ENCODE assay signal across 8 cellular contexts in the genomic region with DNA sequence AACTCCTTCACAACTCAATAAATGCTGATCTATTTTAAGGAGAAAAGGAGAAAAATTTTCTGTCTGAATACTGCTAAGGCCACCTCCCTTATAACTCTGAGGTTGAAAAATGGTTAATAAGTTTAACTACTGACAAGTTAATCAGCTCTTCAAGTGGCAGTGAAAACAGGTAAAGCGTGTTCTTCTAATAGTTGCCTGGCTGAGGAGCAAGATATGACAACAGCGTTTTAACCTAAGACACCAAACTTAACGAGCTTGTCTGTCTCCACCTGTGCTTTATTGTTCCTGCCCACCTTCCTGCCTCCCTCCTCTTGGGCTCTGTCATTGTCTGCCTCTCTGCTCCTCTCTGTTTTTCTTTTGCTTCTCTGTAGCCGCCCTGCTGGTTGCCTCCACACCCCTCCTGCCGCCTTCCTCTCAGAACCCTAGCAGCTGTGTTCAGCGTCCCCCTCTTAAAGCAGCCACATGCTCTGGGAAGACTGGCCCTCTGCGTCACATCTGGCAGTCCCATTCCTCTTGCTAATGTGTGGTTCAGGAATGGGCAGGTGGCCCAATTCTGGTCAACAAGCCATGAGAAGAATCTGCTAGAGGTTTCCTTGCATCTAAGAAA. TPM values are rescaled to one million over a fixed set of nuclear protein-coding genes. Genes with fewer than 3 reads are reported as not detected.
DNase-seq lines count a peak whose midpoint lies in the region; ATAC-seq, FAIRE-seq and TF ChIP-seq lines count a peak whose summit lies in the region.
"Had no signal": no experiment of that assay in that cellular context is flagged by ENCODE, and none has a peak within 500 bp of the region (broad histone marks: within the 10 kb centered on the region; RNA-seq: fewer than 3 reads in every experiment).

No MANE protein-coding gene starts in this region.

- no peak overlapping the region for H3K27ac ChIP-seq in kidney (ENCODE audit: low read depth in 2 of 2, low read length in 2 of 2)

- peak; percentile 8 for ATAC-seq in HG02885 (IDR thresholded peaks at IDR 0.05; ENCODE audit: poor library complexity, unreplicated experiment)
- no peak for ATAC-seq in effector memory CD8-positive, alpha-beta T cell (replicated peaks)
- no peak for ATAC-seq in GM19023 (IDR thresholded peaks at IDR 0.05; ENCODE audit: unreplicated experiment)

- H3K27ac Mint-ChIP-seq in effector memory CD8-positive, alpha-beta T cell: peak overlapping the region; percentile 96 to 99

- no peaks in the 10 kb centered on the region for H3K36me3 ChIP-seq in kidney (ENCODE audit: control insufficient read depth in 1 of 2, insufficient read depth in 2 of 2, low read length in 2 of 2)

- peak overlapping the region; percentile 56 to 73 for H3K4me3 Mint-ChIP-seq in effector memory CD8-positive, alpha-beta T cell

- DNase-seq in T-helper 9 cell (peak; percentile 24), kidney (no peak), GM12891 (ENCODE audit: insufficient read length, low spot score) (no peak)
- peak in 1 of 3 experiments; percentile 18 for DNase-seq in effector memory CD8-positive, alpha-beta T cell
- peak; percentile 17 to 73 (median 47) for DNase-seq in stimulated activated naive CD4-positive, alpha-beta T cell (lab: John Stamatoyannopoulos, UW)
- DNase-seq: NCI-H146 had no signal

- H3K4me1 ChIP-seq in kidney (ENCODE audit: control insufficient read depth in 1 of 2, insufficient read depth in 1 of 2, low read depth in 1 of 2, low read length in 2 of 2): peaks cover 0 to 4% of the 10 kb centered on the region in 2 donors

- H3K36me3 Mint-ChIP-seq in effector memory CD8-positive, alpha-beta T cell (ENCODE audit: insufficient read depth): peaks cover 5% of the 10 kb centered on the region

- no peak for TF ChIP-seq CTCF in kidney (IDR thresholded peaks at IDR 0.05; ENCODE audit: borderline replicate concordance, extremely low read depth, insufficient read depth)

- intact Hi-C loops in kidney (cut with DNase I): no loop called here

- no peak overlapping the region for H3K4me3 ChIP-seq in kidney (ENCODE audit: low read length in 2 of 2)

- peaks cover 38 to 52% of the 10 kb centered on the region in 2 donors for H3K4me1 Mint-ChIP-seq in effector memory CD8-positive, alpha-beta T cell (ENCODE audit: low read depth in 2 of 2)

- H3K27me3 Mint-ChIP-seq in effector memory CD8-positive, alpha-beta T cell: no peaks in the 10 kb centered on the region

- no peak overlapping the region for H3K9ac ChIP-seq in kidney (ENCODE audit: low read length in 2 of 2)

- H3K9me3 ChIP-seq in kidney (ENCODE audit: control insufficient read depth in 1 of 2, low read length in 2 of 2): no peaks in the 10 kb centered on the region

- FAIRE-seq in kidney (lab: Jason Lieb, UNC) (no peak), GM12891 (lab: Jason Lieb, UNC) (no peak)

- no peak for TF ChIP-seq POLR2A in GM12891 (IDR thresholded peaks at IDR 0.05; ENCODE audit: low read depth, low read length)

- H3K9me3 Mint-ChIP-seq in effector memory CD8-positive, alpha-beta T cell: peaks cover 0 to 3% of the 10 kb centered on the region in 2 donors

TF ChIP-seq in GM12891, 5 proteins besides CTCF, POLR2A, EP300 and RAD21:
- TF ChIP-seq POU2F2 (IDR thresholded peaks at IDR 0.05; ENCODE audit: low read depth, low read length): no peak
- no peak for TF ChIP-seq SPI1 (IDR thresholded peaks at IDR 0.05; ENCODE audit: low read depth, low read length)
- no peak for TF ChIP-seq TAF1 (IDR thresholded peaks at IDR 0.05; ENCODE audit: low read depth, low read length)
- TF ChIP-seq PAX5 (IDR thresholded peaks at IDR 0.05; ENCODE audit: insufficient read depth, low read length, severe bottlenecking): no peak
- no peak for TF ChIP-seq POLR2AphosphoS5 (IDR thresholded peaks at IDR 0.05; ENCODE audit: low read depth, low read length)

RNA-seq across cellular contexts. Expression of gene TSPAN5, which starts 4.3 kb away (rescaled TPM):
- total RNA-seq in kidney: 6.8 TPM
- 13.8 TPM for polyA plus RNA-seq in kidney (ENCODE audit: insufficient read depth, low read depth, low replicate concordance)
- polyA plus RNA-seq in GM12891 (2012; ENCODE audit: low read depth, missing spikeins): 0.03 TPM

Comparison
In these comparisons a context has a peak if more than half of its experiments do, and no peak if none do; other contexts are left out.
1. DNase-seq: peak in T-helper 9 cell (single experiment) and stimulated activated naive CD4-positive, alpha-beta T cell (6 of 6); none in kidney (single experiment) and GM12891 (single experiment).